Comparison of ENCODE assay signal across 12 cellular contexts in the genomic region with DNA sequence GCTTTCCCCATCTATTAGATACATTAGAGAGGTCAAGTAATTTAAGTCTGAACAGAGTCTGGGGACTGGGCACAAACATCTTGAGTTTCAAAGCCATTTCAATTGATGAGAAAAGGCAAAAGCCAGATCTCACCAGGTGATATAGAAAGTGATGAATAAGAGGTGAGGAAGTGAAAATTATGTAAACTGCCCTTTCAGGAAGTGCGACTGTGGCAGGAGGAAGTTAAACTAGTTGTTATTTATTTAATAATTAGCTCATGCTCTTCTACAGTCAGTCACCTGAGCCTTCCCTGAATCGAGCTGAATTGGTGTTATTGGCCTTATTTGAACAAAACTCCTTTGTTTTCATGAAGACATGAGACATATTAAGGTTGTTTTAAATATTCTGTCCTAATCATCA.
DNase-seq lines count a peak whose midpoint lies in the region; ATAC-seq and TF ChIP-seq lines count a peak whose summit lies in the region.
"Had no signal": no experiment of that assay in that cellular context is flagged by ENCODE, and none has a peak within 500 bp of the region (broad histone marks: within the 10 kb centered on the region; RNA-seq: fewer than 3 reads in every experiment).

No MANE protein-coding gene starts in this region.

- H3K27ac ChIP-seq in OCI-LY3 (ENCODE audit: low read length) (peak overlapping the region; percentile 90), colonic mucosa (no peak overlapping the region)

- no peak for TF ChIP-seq CTCF in OCI-LY3 (IDR thresholded peaks at IDR 0.05; ENCODE audit: low read depth, low read length)
- TF ChIP-seq CTCF in colonic mucosa (IDR thresholded peaks at IDR 0.05), result no peak

- H3K4me2 ChIP-seq in OCI-LY3 (ENCODE audit: low read length), result peak overlapping the region; percentile 54

- no peaks in the 10 kb centered on the region for H3K79me2 ChIP-seq in OCI-LY3 (ENCODE audit: low read length)

- H3K9ac ChIP-seq in OCI-LY3 (ENCODE audit: low read length), result peak overlapping the region; percentile 48
- H3K9ac ChIP-seq in colonic mucosa (ENCODE audit: low read depth in 2 of 2, low read length in 2 of 2), result no peak overlapping the region

- peaks cover 37% of the 10 kb centered on the region for H3K4me1 ChIP-seq in OCI-LY3 (ENCODE audit: low read length)
- H3K4me1 ChIP-seq in colonic mucosa, result no peaks in the 10 kb centered on the region

- H3K4me3 ChIP-seq in OCI-LY3 (ENCODE audit: low read length) (peak overlapping the region; percentile 15), colonic mucosa (no peak overlapping the region)

- peaks cover 40% of the 10 kb centered on the region for H3K9me3 ChIP-seq in OCI-LY3 (ENCODE audit: insufficient read depth, low read length)
- H3K9me3 ChIP-seq in colonic mucosa, result no peaks in the 10 kb centered on the region

- no peaks in the 10 kb centered on the region for H4K20me1 ChIP-seq in OCI-LY3 (ENCODE audit: insufficient read depth, low read length)

- no peak for DNase-seq in NCI-H2227 (lab: John Stamatoyannopoulos, UW; ENCODE audit: unreplicated experiment)
- no peak for DNase-seq in colonic mucosa
- no peak for DNase-seq in COLO668 (lab: John Stamatoyannopoulos, UW; ENCODE audit: unreplicated experiment)
- DNase-seq in NCI-H1105 (lab: John Stamatoyannopoulos, UW), result no peak
- DNase-seq: activated CD4-positive, alpha-beta memory T cell treated with anti-CD3 and anti-CD28 coated beads, Interleukin-2, amount 10 ng/mL, durations not matched to agents 7 days and 5 days; CD4-positive, CD25-positive, alpha-beta regulatory T cell; left ventricle myocardium superior; stimulated activated CD4-positive, alpha-beta T cell treated with anti-CD3 and anti-CD28 coated beads, Interleukin-2, amount 100 ng/mL, for 48 hours had no signal

- ATAC-seq in GM18519 (IDR thresholded peaks at IDR 0.05; ENCODE audit: low FRiP score, unreplicated experiment) (peak; percentile 68), GM21390 (IDR thresholded peaks at IDR 0.05; ENCODE audit: unreplicated experiment) (peak; percentile 83), HG03095 (IDR thresholded peaks at IDR 0.05; ENCODE audit: unreplicated experiment) (peak; percentile 93)
- ATAC-seq: left ventricle myocardium superior had no signal

- H3K27me3 ChIP-seq in OCI-LY3 (ENCODE audit: low read depth, low read length) (no peaks in the 10 kb centered on the region), colonic mucosa (no peaks in the 10 kb centered on the region)

- intact Hi-C loops in colonic mucosa (cut with DNase I), result no loop called here

- H3K36me3 ChIP-seq in OCI-LY3 (replicated peaks; ENCODE audit: low read depth, low read length) (peaks cover 44% of the 10 kb centered on the region), colonic mucosa (no peaks in the 10 kb centered on the region)

- peak overlapping the region; percentile 16 for H2AFZ ChIP-seq in OCI-LY3 (ENCODE audit: low read depth, low read length)
